ENCODE assay signal across 16 cellular contexts in genomic region chr22:27717094-27717493, GRCh38.
"Had no signal": no experiment of that assay in that cellular context is flagged by ENCODE, and none has a peak within 500 bp of the region (broad histone marks: within the 10 kb centered on the region; RNA-seq: fewer than 3 reads in every experiment).

No MANE protein-coding gene starts in this region.

- H3K4me3 ChIP-seq: adrenal gland had no signal

- ATAC-seq: activated T-helper 17 cell treated with anti-CD3 and anti-CD28 coated beads, Interleukin-2, amount 50 U/mL, for 72 hours; esophagus mucosa; T-helper 17 cell had no signal

- DNase-seq: activated CD4-positive, alpha-beta T cell treated with anti-CD3 and anti-CD28 coated beads, Interleukin-2, amount 10 ng/mL, durations not matched to agents 7 days and 5 days; activated CD4-positive, CD25-positive, alpha-beta regulatory T cell; activated CD8-positive, alpha-beta memory T cell treated with anti-CD3 and anti-CD28 coated beads for 24 hours; activated naive CD4-positive, alpha-beta T cell treated with anti-CD3 and anti-CD28 coated beads, Interleukin-2, amount 10 ng/mL, durations not matched to agents 7 days and 5 days; activated T-cell treated with anti-CD3 and anti-CD28 coated beads for 4 hours; adrenal gland; dermis blood vessel endothelial cell; endodermal cell; glutamatergic neuron; left colon; stimulated activated CD4-positive, alpha-beta T cell treated with anti-CD3 and anti-CD28 coated beads, Interleukin-15, amount 100 ng/mL, for 24 hours; stimulated activated CD4-positive, alpha-beta T cell treated with anti-CD3 and anti-CD28 coated beads, Interleukin-4, amount 100 ng/mL, for 24 hours; T-helper 17 cell had no signal

- H3K4me1 ChIP-seq: adrenal gland had no signal

- FAIRE-seq: TTC549 had no signal

- H3K9me3 ChIP-seq: adrenal gland had no signal

- H3K36me3 ChIP-seq: adrenal gland had no signal
